8 cellular contexts compared by ENCODE assay signal in genomic region chr10:127563718-127564553, GRCh38.
DNase-seq lines count a peak whose midpoint lies in the region; ATAC-seq, FAIRE-seq and TF ChIP-seq lines count a peak whose summit lies in the region.

No MANE protein-coding gene starts in this region.

- ATAC-seq in GM19043 (IDR thresholded peaks at IDR 0.05; ENCODE audit: low read depth, unreplicated experiment) (peak; percentile 72), GM21723 (IDR thresholded peaks at IDR 0.05; ENCODE audit: unreplicated experiment) (no peak)

- DNase-seq in AG09319 (ENCODE audit: extremely low read depth, low read depth) (no peak), RCC 7860 (ENCODE audit: low spot score) (peak; percentile 12), foreskin fibroblast (no peak), NCI-H2196 treated with DMSO at 0.1 percent for 48 hours (lab: John Stamatoyannopoulos, UW; ENCODE audit: unreplicated experiment) (no peak), DMS153 (lab: John Stamatoyannopoulos, UW) (no peak)
- DNase-seq in stimulated activated CD4-positive, alpha-beta T cell treated with anti-CD3 and anti-CD28 coated beads, Interleukin-4, amount 100 ng/mL, for 48 hours (ENCODE audit: low read depth in 2 of 2) = peak; percentile 3 to 39

- FAIRE-seq in RCC 7860 (lab: Jason Lieb, UNC) = no peak

- TF ChIP-seq CTCF in AG09319 (IDR thresholded peaks at IDR 0.05; ENCODE audit: low read depth, low read length) (peak; percentile 11), foreskin fibroblast (IDR thresholded peaks at IDR 0.05; ENCODE audit: low read depth, low read length) (peak; percentile 35)

- H3K4me3 ChIP-seq in foreskin fibroblast (ENCODE audit: low read depth in 1 of 2, low read length in 2 of 2) = no peak overlapping the region

Comparison
In these comparisons a context has a peak if more than half of its experiments do, and no peak if none do; other contexts are left out.
1. DNase-seq: peak in RCC 7860 (single experiment) and stimulated activated CD4-positive, alpha-beta T cell treated with anti-CD3 and anti-CD28 coated beads, Interleukin-4, amount 100 ng/mL, for 48 hours (2 of 2); none in AG09319 (single experiment), foreskin fibroblast (0 of 2), NCI-H2196 treated with DMSO at 0.1 percent for 48 hours (single experiment) and DMS153 (single experiment).